Comparison of ENCODE assay signal across 10 cellular contexts in genomic region chr1:69573911-69574310, GRCh38. TPM values are rescaled to one million over a fixed set of nuclear protein-coding genes. Genes with fewer than 3 reads are reported as not detected.
"Had no signal": no experiment of that assay in that cellular context is flagged by ENCODE, and none has a peak within 500 bp of the region (broad histone marks: within the 10 kb centered on the region; RNA-seq: fewer than 3 reads in every experiment).

No MANE protein-coding gene starts in this region.

- H3K4me3 ChIP-seq: GM23248, HAP-1 had no signal

- H3K27ac Mint-ChIP-seq: HFFc6, IgD-negative memory B cell had no signal

- H3K9ac ChIP-seq: GM23248 had no signal

- H3K36me3 ChIP-seq: HAP-1 had no signal

- H3K4me1 Mint-ChIP-seq: IgD-negative memory B cell had no signal

- H2AFZ ChIP-seq: GM23248 had no signal

- H3K9me3 ChIP-seq: HAP-1 had no signal

- H3K4me3 Mint-ChIP-seq: HFFc6, IgD-negative memory B cell had no signal

- H3K36me3 Mint-ChIP-seq: IgD-negative memory B cell had no signal

- DNase-seq: GM23248, GOT3, H7, HFFc6, KBM-7 had no signal

- H3K27ac ChIP-seq: GM23248, HL-60 had no signal

RNA-seq across cellular contexts. Expression of gene LRRC7, which starts 6.2 kb away (rescaled TPM):
- total RNA-seq: GM23248, HepG2, HT1080 had no signal
- polyA plus RNA-seq: HepG2, IgD-negative memory B cell had no signal
